ENCODE assay signal across 12 cellular contexts in the genomic region with DNA sequence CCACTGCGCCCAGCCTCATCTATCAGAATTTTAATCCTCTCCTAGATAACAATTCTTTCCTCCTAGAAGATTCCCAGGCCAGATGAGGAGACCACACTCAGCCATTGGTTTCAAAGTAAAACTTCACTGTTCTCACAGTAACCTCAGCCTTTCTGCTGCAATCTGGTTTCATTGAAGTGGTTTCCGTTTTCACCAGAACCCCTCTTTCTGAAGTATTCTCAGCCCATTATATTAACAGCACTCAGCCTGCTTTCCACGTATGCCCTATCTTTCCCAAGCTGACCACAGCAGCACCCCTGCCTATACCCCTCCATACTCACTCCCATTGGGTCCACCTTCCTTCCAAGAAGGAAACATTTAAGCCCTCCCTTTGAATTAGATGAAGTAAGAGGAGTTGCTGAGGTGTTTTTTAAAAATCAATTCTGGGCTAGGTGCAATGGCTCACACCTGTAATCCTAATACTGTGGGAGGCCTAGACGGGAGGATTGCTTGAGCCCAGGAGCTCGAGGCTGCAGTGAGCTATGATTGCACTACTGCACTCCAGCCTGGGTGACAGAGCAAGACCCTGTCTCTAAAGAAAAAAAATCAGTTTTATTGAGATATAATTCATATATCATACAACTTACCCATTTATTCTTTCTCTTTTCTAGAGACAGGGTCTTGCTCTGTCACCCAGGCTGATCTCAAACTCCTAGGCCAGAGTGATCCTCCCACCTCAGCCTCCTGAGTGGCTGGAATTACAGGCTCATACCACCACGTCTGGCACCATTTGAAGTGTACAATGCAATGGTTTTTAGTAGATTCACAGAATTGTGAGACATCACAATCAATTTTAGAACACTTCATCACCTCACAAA. TPM values are rescaled to one million over a fixed set of nuclear protein-coding genes. Genes with fewer than 3 reads are reported as not detected.
DNase-seq lines count a peak whose midpoint lies in the region; ATAC-seq and TF ChIP-seq lines count a peak whose summit lies in the region.
"Had no signal": no experiment of that assay in that cellular context is flagged by ENCODE, and none has a peak within 500 bp of the region (broad histone marks: within the 10 kb centered on the region; RNA-seq: fewer than 3 reads in every experiment).

No MANE protein-coding gene starts in this region.

- peak; percentile 61 for DNase-seq in activated CD8-positive, alpha-beta memory T cell treated with anti-CD3 and anti-CD28 coated beads for 24 hours
- no peak for DNase-seq in activated CD8-positive, alpha-beta memory T cell treated with anti-CD3 and anti-CD28 coated beads, Interleukin-2, amount 50 U/mL, for 4 hours
- DNase-seq in activated T-helper 2 cell treated with anti-CD3 and anti-CD28 coated beads, Interferon-gamma antibody, Interleukin-2, Interleukin-4, amounts not matched to agents 10 μg/mL and 5 μg/mL and 100 μg/mL, durations not matched to agents 14 hours and 24 hours and 36 hours (ENCODE audit: low spot score) = peak; percentile 21
- DNase-seq in neural crest cell (ENCODE audit: low read depth, low spot score) = no peak
- DNase-seq in left ventricle myocardium superior = no peak
- no peak for DNase-seq in KG1 (lab: John Stamatoyannopoulos, UW)
- DNase-seq: GM23248; stimulated activated CD4-positive, alpha-beta T cell treated with anti-CD3 and anti-CD28 coated beads, Interleukin-12 subunit alpha, Interleukin-12 subunit beta, amount 100 ng/mL, for 4 hours; transverse colon had no signal

- no peak overlapping the region for H3K27ac Mint-ChIP-seq in activated T-helper 2 cell treated with anti-CD3 and anti-CD28 coated beads, Interferon-gamma antibody, Interleukin-2, Interleukin-4, amounts not matched to agents 10 μg/mL and 5 μg/mL and 100 μg/mL, durations not matched to agents 14 hours and 24 hours and 36 hours
- peak overlapping the region; percentile 85 for H3K27ac Mint-ChIP-seq in neural crest cell (ENCODE audit: unreplicated experiment)

- H3K4me1 Mint-ChIP-seq in activated T-helper 2 cell treated with anti-CD3 and anti-CD28 coated beads, Interferon-gamma antibody, Interleukin-2, Interleukin-4, amounts not matched to agents 10 μg/mL and 5 μg/mL and 100 μg/mL, durations not matched to agents 14 hours and 24 hours and 36 hours (ENCODE audit: low read depth) = peaks cover 29% of the 10 kb centered on the region
- peaks cover 38% of the 10 kb centered on the region for H3K4me1 Mint-ChIP-seq in neural crest cell

- peaks cover 27% of the 10 kb centered on the region for H3K27me3 Mint-ChIP-seq in activated T-helper 2 cell treated with anti-CD3 and anti-CD28 coated beads, Interferon-gamma antibody, Interleukin-2, Interleukin-4, amounts not matched to agents 10 μg/mL and 5 μg/mL and 100 μg/mL, durations not matched to agents 14 hours and 24 hours and 36 hours (ENCODE audit: low read depth)
- no peaks in the 10 kb centered on the region for H3K27me3 Mint-ChIP-seq in neural crest cell (ENCODE audit: low read depth)

- peaks cover 6% of the 10 kb centered on the region for H3K9me3 Mint-ChIP-seq in activated T-helper 2 cell treated with anti-CD3 and anti-CD28 coated beads, Interferon-gamma antibody, Interleukin-2, Interleukin-4, amounts not matched to agents 10 μg/mL and 5 μg/mL and 100 μg/mL, durations not matched to agents 14 hours and 24 hours and 36 hours
- no peaks in the 10 kb centered on the region for H3K9me3 Mint-ChIP-seq in neural crest cell

- intact Hi-C loops in activated T-helper 2 cell treated with anti-CD3 and anti-CD28 coated beads, Interferon-gamma antibody, Interleukin-2, Interleukin-4, amounts not matched to agents 10 μg/mL and 5 μg/mL and 100 μg/mL, durations not matched to agents 14 hours and 24 hours and 36 hours (cut with micrococcal nuclease) = loop anchor here (1.0 to 5.0 kb wide), 2 partner anchors 13 to 35 kb away; no protein-coding TSS in a partner anchor
- intact Hi-C loops in left ventricle myocardium superior (cut with micrococcal nuclease) = no loop called here

- ATAC-seq in HG02798 (IDR thresholded peaks at IDR 0.05; ENCODE audit: poor library complexity, unreplicated experiment) = peak; percentile 44
- no peak for ATAC-seq in left ventricle myocardium superior
- no peak for ATAC-seq in HG02981 (IDR thresholded peaks at IDR 0.05; ENCODE audit: unreplicated experiment)
- ATAC-seq: SK-N-SH treated with all-trans-retinoic acid at 6 μM for 48 hours had no signal

- no peak for TF ChIP-seq CTCF in neural crest cell (conservative IDR thresholded peaks at IDR 0.05)

- no peak overlapping the region for H3K4me3 Mint-ChIP-seq in activated T-helper 2 cell treated with anti-CD3 and anti-CD28 coated beads, Interferon-gamma antibody, Interleukin-2, Interleukin-4, amounts not matched to agents 10 μg/mL and 5 μg/mL and 100 μg/mL, durations not matched to agents 14 hours and 24 hours and 36 hours (ENCODE audit: low read depth)
- no peak overlapping the region for H3K4me3 Mint-ChIP-seq in neural crest cell

- H3K36me3 Mint-ChIP-seq in activated T-helper 2 cell treated with anti-CD3 and anti-CD28 coated beads, Interferon-gamma antibody, Interleukin-2, Interleukin-4, amounts not matched to agents 10 μg/mL and 5 μg/mL and 100 μg/mL, durations not matched to agents 14 hours and 24 hours and 36 hours (ENCODE audit: low read depth) = peaks cover 7% of the 10 kb centered on the region
- no peaks in the 10 kb centered on the region for H3K36me3 Mint-ChIP-seq in neural crest cell (ENCODE audit: low read depth)

RNA-seq across cellular contexts. Expression of a gene that starts 11.3 kb away (rescaled TPM):
- total RNA-seq in activated T-helper 2 cell treated with anti-CD3 and anti-CD28 coated beads, Interferon-gamma antibody, Interleukin-2, Interleukin-4, amounts not matched to agents 10 μg/mL and 5 μg/mL and 100 μg/mL, durations not matched to agents 14 hours and 24 hours and 36 hours = 1.7 and 1.8 TPM in 2 replicates
- total RNA-seq in neural crest cell (3.5 and 4.2 TPM in 2 replicates), left ventricle myocardium superior (6.6 TPM)

RNA-seq across cellular contexts. Expression of a gene that starts 47.9 kb away (rescaled TPM):
- total RNA-seq in activated T-helper 2 cell treated with anti-CD3 and anti-CD28 coated beads, Interferon-gamma antibody, Interleukin-2, Interleukin-4, amounts not matched to agents 10 μg/mL and 5 μg/mL and 100 μg/mL, durations not matched to agents 14 hours and 24 hours and 36 hours = 25.8 and 26.4 TPM in 2 replicates
- total RNA-seq in neural crest cell = 25.5 and 25.7 TPM in 2 replicates
- total RNA-seq in left ventricle myocardium superior = 11.9 TPM

Comparison
In these comparisons a context has a peak if more than half of its experiments do, and no peak if none do; other contexts are left out.
1. DNase-seq: peak in activated CD8-positive, alpha-beta memory T cell treated with anti-CD3 and anti-CD28 coated beads for 24 hours (single experiment) and activated T-helper 2 cell treated with anti-CD3 and anti-CD28 coated beads, Interferon-gamma antibody, Interleukin-2, Interleukin-4, amounts not matched to agents 10 μg/mL and 5 μg/mL and 100 μg/mL, durations not matched to agents 14 hours and 24 hours and 36 hours (single experiment); none in activated CD8-positive, alpha-beta memory T cell treated with anti-CD3 and anti-CD28 coated beads, Interleukin-2, amount 50 U/mL, for 4 hours (single experiment), neural crest cell (single experiment), left ventricle myocardium superior (single experiment) and KG1 (single experiment).